20 cellular contexts compared by ENCODE assay signal in the genomic region with DNA sequence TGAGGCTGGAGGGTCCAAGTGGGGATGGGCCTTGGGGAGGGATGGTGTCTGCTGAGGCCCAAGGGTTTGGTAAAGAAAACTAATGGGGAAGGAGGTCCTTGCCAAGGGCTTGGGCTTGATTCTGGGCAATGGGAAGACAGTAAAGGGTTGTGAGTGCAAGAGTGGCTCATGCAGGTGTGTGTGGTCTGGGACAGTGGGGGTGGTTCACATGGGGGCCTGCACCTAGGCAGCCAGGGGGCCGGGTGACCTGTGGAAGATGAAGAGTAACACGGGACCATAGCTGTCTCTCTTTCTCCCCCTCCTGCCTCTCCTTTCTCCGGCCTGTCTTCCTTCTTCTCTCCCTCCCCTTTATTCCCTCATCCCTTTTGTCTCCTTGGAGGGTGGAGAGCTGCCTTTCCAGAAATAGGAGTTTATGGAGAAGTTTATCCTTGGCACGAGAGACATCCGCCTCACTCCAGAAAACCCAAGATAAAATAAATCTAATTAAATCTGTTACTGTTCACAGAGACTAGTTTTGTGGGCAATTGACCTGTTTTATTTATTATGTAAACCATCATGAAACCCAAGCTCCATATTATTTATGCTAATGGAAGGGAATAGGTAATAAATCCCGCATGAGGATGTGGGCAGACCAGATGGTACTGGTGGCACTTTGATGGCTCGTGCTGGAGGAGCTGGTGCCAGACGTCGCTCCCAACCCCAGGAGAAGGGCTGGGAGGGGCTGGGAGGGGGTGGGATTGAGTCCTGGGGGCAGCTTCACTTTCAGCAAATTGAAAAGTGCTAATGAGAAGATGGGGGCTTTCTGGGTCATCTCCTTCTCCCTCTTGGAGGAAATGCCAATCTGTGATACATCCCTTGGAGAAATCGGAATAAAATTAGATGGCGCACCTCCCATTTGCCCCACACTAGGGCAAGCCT.
"Had no signal": no experiment of that assay in that cellular context is flagged by ENCODE, and none has a peak within 500 bp of the region (broad histone marks: within the 10 kb centered on the region; RNA-seq: fewer than 3 reads in every experiment).

No MANE protein-coding gene starts in this region.

- H3K27ac Mint-ChIP-seq: activated naive CD8-positive, alpha-beta T cell treated with anti-CD3 and anti-CD28 coated beads, Interleukin-2, amount 10 ng/mL, durations not matched to agents 7 days and 5 days; activated T-helper 2 cell treated with anti-CD3 and anti-CD28 coated beads, Interferon-gamma antibody, Interleukin-2, Interleukin-4, amounts not matched to agents 10 μg/mL and 5 μg/mL and 100 μg/mL, durations not matched to agents 14 hours and 24 hours and 36 hours; T-helper 17 cell had no signal

- FAIRE-seq: endometrium, islet of Langerhans had no signal

- H3K9me3 Mint-ChIP-seq: activated naive CD8-positive, alpha-beta T cell treated with anti-CD3 and anti-CD28 coated beads, Interleukin-2, amount 10 ng/mL, durations not matched to agents 7 days and 5 days; activated T-cell treated with anti-CD3 and anti-CD28 coated beads, Interleukin-2, amount 50 U/mL, for 4 hours; activated T-helper 2 cell treated with anti-CD3 and anti-CD28 coated beads, Interferon-gamma antibody, Interleukin-2, Interleukin-4, amounts not matched to agents 10 μg/mL and 5 μg/mL and 100 μg/mL, durations not matched to agents 14 hours and 24 hours and 36 hours had no signal

- H3K9me3 ChIP-seq: sigmoid colon, thyroid gland had no signal

- H3K36me3 ChIP-seq: heart left ventricle, sigmoid colon, thyroid gland had no signal

- H3K4me3 Mint-ChIP-seq: activated naive CD8-positive, alpha-beta T cell treated with anti-CD3 and anti-CD28 coated beads, Interleukin-2, amount 10 ng/mL, durations not matched to agents 7 days and 5 days; activated T-cell treated with anti-CD3 and anti-CD28 coated beads, Interleukin-2, amount 50 U/mL, for 4 hours; T-helper 17 cell had no signal

- H3K4me1 ChIP-seq: heart left ventricle, sigmoid colon, thyroid gland had no signal

- H3K4me1 Mint-ChIP-seq: activated naive CD8-positive, alpha-beta T cell treated with anti-CD3 and anti-CD28 coated beads, Interleukin-2, amount 10 ng/mL, durations not matched to agents 7 days and 5 days; naive B cell; T-helper 17 cell had no signal

- H3K27me3 ChIP-seq: thyroid gland had no signal

- DNase-seq: activated CD4-positive, alpha-beta T cell treated with anti-CD3 and anti-CD28 coated beads for 4 hours; activated CD4-positive, alpha-beta T cell treated with anti-CD3 and anti-CD28 coated beads, Interleukin-2, amount 50 U/mL, for 48 hours; activated CD4-positive, CD25-positive, alpha-beta regulatory T cell; activated CD8-positive, alpha-beta memory T cell treated with anti-CD3 and anti-CD28 coated beads, Interleukin-2, amount 50 U/mL, for 48 hours; activated naive CD4-positive, alpha-beta T cell treated with Interleukin-2 at 50 U/mL for 16 hours; activated naive CD8-positive, alpha-beta T cell treated with anti-CD3 and anti-CD28 coated beads, Interleukin-2, amount 10 ng/mL, durations not matched to agents 7 days and 5 days; activated T-cell treated with anti-CD3 and anti-CD28 coated beads, Interleukin-2, amount 50 U/mL, for 4 hours; amygdala; heart left ventricle; left cardiac atrium; naive B cell; occipital lobe; sigmoid colon; stimulated activated CD4-positive, alpha-beta T cell treated with anti-CD3 and anti-CD28 coated beads, Interleukin-4, amount 100 ng/mL, for 24 hours; stimulated activated naive CD4-positive, alpha-beta T cell treated with Interleukin-2 at 50 U/mL for 16 hours; T-helper 17 cell; thyroid gland had no signal

- H3K36me3 Mint-ChIP-seq: activated naive CD8-positive, alpha-beta T cell treated with anti-CD3 and anti-CD28 coated beads, Interleukin-2, amount 10 ng/mL, durations not matched to agents 7 days and 5 days; naive B cell had no signal

- ATAC-seq: activated T-cell treated with anti-CD3 and anti-CD28 coated beads, Interleukin-2, amount 50 U/mL, for 4 hours; heart left ventricle; left cardiac atrium; T-helper 17 cell had no signal

- H3K27ac ChIP-seq: heart left ventricle, sigmoid colon, thyroid gland had no signal

- H3K4me3 ChIP-seq: heart left ventricle, sigmoid colon, thyroid gland had no signal
